Comparison of ENCODE assay signal across 22 cellular contexts in genomic region chr16:12348733-12349704, GRCh38.
DNase-seq lines count a peak whose midpoint lies in the region; ATAC-seq and TF ChIP-seq lines count a peak whose summit lies in the region.
"Had no signal": no experiment of that assay in that cellular context is flagged by ENCODE, and none has a peak within 500 bp of the region (broad histone marks: within the 10 kb centered on the region; RNA-seq: fewer than 3 reads in every experiment).

No MANE protein-coding gene starts in this region.

- no peaks in the 10 kb centered on the region for H3K9me3 Mint-ChIP-seq in activated T-cell treated with anti-CD3 and anti-CD28 coated beads, Interleukin-2, amount 50 U/mL, for 4 hours
- H3K9me3 Mint-ChIP-seq: activated T-helper 2 cell treated with anti-CD3 and anti-CD28 coated beads, Interferon-gamma antibody, Interleukin-2, Interleukin-4, amounts not matched to agents 10 μg/mL and 5 μg/mL and 100 μg/mL, durations not matched to agents 14 hours and 24 hours and 36 hours; CD4-positive, alpha-beta T cell; stimulated activated naive CD8-positive, alpha-beta T cell treated with anti-CD3 and anti-CD28 coated beads, Interleukin-15, Interleukin-2, amounts not matched to agents 100 ng/mL and 50 ng/mL, for 24 hours had no signal

- ATAC-seq in upper lobe of right lung = peak; percentile 21
- ATAC-seq in left lobe of liver = no peak
- no peak for ATAC-seq in activated T-cell treated with anti-CD3 and anti-CD28 coated beads, Interleukin-2, amount 50 U/mL, for 4 hours
- ATAC-seq in GM18517 (IDR thresholded peaks at IDR 0.05; ENCODE audit: unreplicated experiment) = no peak
- ATAC-seq: gastroesophageal sphincter, sciatic nerve had no signal

- H3K27ac ChIP-seq in upper lobe of right lung = no peak overlapping the region
- H3K27ac ChIP-seq: cardiac muscle cell, gastroesophageal sphincter, left ventricle myocardium inferior, ovary, transverse colon had no signal

- intact Hi-C loops in upper lobe of right lung (cut with DNase I) = no loop called here

- H3K36me3 ChIP-seq in upper lobe of right lung = no peaks in the 10 kb centered on the region
- H3K36me3 ChIP-seq: cardiac muscle cell, gastroesophageal sphincter, left ventricle myocardium inferior, ovary, transverse colon had no signal

- no peaks in the 10 kb centered on the region for H3K9me3 ChIP-seq in upper lobe of right lung
- H3K9me3 ChIP-seq: gastroesophageal sphincter, left ventricle myocardium inferior, ovary, transverse colon had no signal

- H3K4me1 ChIP-seq in upper lobe of right lung = peaks cover 5% of the 10 kb centered on the region
- H3K4me1 ChIP-seq: left ventricle myocardium inferior, transverse colon had no signal

- TF ChIP-seq CTCF in choroid plexus epithelial cell (conservative IDR thresholded peaks at IDR 0.05; ENCODE audit: low read depth, low read length) (no peak), upper lobe of right lung (IDR thresholded peaks at IDR 0.05) (no peak)

- no peaks in the 10 kb centered on the region for H3K27me3 Mint-ChIP-seq in activated T-cell treated with anti-CD3 and anti-CD28 coated beads, Interleukin-2, amount 50 U/mL, for 4 hours (ENCODE audit: low read depth)
- H3K27me3 Mint-ChIP-seq: CD4-positive, alpha-beta T cell; stimulated activated naive CD8-positive, alpha-beta T cell treated with anti-CD3 and anti-CD28 coated beads, Interleukin-15, Interleukin-2, amounts not matched to agents 100 ng/mL and 50 ng/mL, for 24 hours had no signal

- H3K4me3 ChIP-seq in choroid plexus epithelial cell (ENCODE audit: low read depth, low read length) = no peak overlapping the region
- no peak overlapping the region for H3K4me3 ChIP-seq in upper lobe of right lung
- H3K4me3 ChIP-seq: cardiac muscle cell, gastroesophageal sphincter, left ventricle myocardium inferior, ovary, transverse colon had no signal

- H3K27me3 ChIP-seq in upper lobe of right lung = no peaks in the 10 kb centered on the region
- H3K27me3 ChIP-seq: cardiac muscle cell, gastroesophageal sphincter, ovary, transverse colon had no signal

- peak; percentile 42 for DNase-seq in SIG-M5 treated with dmso at 0.1 percent for 504 hours (lab: John Stamatoyannopoulos, UW; ENCODE audit: unreplicated experiment)
- DNase-seq in SIG-M5 (lab: John Stamatoyannopoulos, UW) = no peak
- DNase-seq in NOMO-1 treated with dmso at 0.1 percent for 144 hours (lab: John Stamatoyannopoulos, UW; ENCODE audit: unreplicated experiment) = peak; percentile 46
- DNase-seq in choroid plexus epithelial cell (ENCODE audit: low read depth) = peak; percentile 9
- DNase-seq in upper lobe of right lung = no peak
- DNase-seq in left lobe of liver (ENCODE audit: low spot score) = no peak
- no peak for DNase-seq in activated T-cell treated with anti-CD3 and anti-CD28 coated beads, Interleukin-2, amount 50 U/mL, for 4 hours
- DNase-seq: activated CD4-positive, alpha-beta T cell treated with anti-CD3 and anti-CD28 coated beads for 1 hour; CD4-positive, alpha-beta T cell; GOT3; left ventricle myocardium inferior; NCI-H1105 treated with DMSO at 0.1 percent for 48 hours; NCI-H774; ovary; T-helper 2 cell; transverse colon had no signal

- peaks cover 12% of the 10 kb centered on the region for H3K36me3 Mint-ChIP-seq in activated T-cell treated with anti-CD3 and anti-CD28 coated beads, Interleukin-2, amount 50 U/mL, for 4 hours (ENCODE audit: insufficient read depth)

- H3K4me3 Mint-ChIP-seq in activated T-cell treated with anti-CD3 and anti-CD28 coated beads, Interleukin-2, amount 50 U/mL, for 4 hours = no peak overlapping the region
- H3K4me3 Mint-ChIP-seq: CD4-positive, alpha-beta T cell; stimulated activated naive CD8-positive, alpha-beta T cell treated with anti-CD3 and anti-CD28 coated beads, Interleukin-15, Interleukin-2, amounts not matched to agents 100 ng/mL and 50 ng/mL, for 24 hours had no signal

- no peaks in the 10 kb centered on the region for H3K4me1 Mint-ChIP-seq in activated T-cell treated with anti-CD3 and anti-CD28 coated beads, Interleukin-2, amount 50 U/mL, for 4 hours (ENCODE audit: low read depth)

Comparison
In these comparisons a context has a peak if more than half of its experiments do, and no peak if none do; other contexts are left out.
1. DNase-seq: peak in SIG-M5 treated with dmso at 0.1 percent for 504 hours (single experiment), NOMO-1 treated with dmso at 0.1 percent for 144 hours (single experiment) and choroid plexus epithelial cell (single experiment); none in SIG-M5 (single experiment), upper lobe of right lung (single experiment), left lobe of liver (single experiment) and activated T-cell treated with anti-CD3 and anti-CD28 coated beads, Interleukin-2, amount 50 U/mL, for 4 hours (single experiment).